ENCODE assay signal across 8 cellular contexts in the genomic region with DNA sequence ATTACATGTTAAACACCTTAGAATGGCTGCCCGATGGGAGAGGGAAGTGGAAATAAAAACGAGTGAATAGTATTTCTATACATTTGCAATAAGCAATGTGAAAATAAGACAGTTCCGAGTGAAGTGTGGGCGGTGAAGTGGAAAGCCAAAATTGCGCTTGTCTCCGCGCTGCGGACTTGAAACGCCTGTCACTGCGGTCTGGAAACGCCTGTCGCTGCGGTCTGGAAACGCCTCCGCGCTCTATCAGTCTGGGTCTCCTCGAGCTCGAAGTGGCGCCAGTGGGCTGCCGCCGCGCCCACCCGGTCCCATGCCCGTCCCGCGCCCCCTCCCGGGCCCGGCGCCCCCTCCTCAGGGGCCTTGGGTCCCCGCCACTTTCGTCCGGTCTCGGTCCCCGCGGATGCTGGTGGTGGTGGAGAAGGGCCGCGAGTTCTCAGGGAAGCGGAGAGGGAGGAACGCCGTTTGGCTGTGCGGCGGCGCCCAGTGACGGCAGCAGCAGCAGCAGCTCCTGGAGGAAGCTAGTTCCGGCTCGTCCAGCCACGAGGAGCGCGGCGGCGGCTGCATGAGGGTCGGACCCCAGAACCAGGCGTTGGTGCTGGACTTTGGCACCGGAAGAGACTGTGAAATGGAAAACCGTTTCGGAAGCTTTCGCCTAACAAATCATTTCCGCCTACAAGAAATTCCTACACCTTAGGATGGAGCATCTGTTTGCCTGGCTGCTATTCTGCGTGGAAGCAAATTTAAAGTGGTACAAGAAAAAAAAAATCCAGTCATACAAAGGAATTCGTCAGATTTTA.
DNase-seq lines count a peak whose midpoint lies in the region; ATAC-seq lines count a peak whose summit lies in the region.

No MANE protein-coding gene starts in this region.

- H3K27ac Mint-ChIP-seq in effector memory CD8-positive, alpha-beta T cell, result peak overlapping the region; percentile 93 to 95

- peak overlapping the region; percentile 93 to 95 for H3K4me3 Mint-ChIP-seq in effector memory CD8-positive, alpha-beta T cell

- H3K9me3 Mint-ChIP-seq in effector memory CD8-positive, alpha-beta T cell, result no peaks in the 10 kb centered on the region

- peak; percentile 66 for DNase-seq in GDM1 (lab: John Stamatoyannopoulos, UW)
- peak; percentile 38 for DNase-seq in NCI-H82 treated with DMSO at 0.1 percent for 48 hours (lab: John Stamatoyannopoulos, UW; ENCODE audit: unreplicated experiment)
- peak; percentile 36 to 58 for DNase-seq in activated CD8-positive, alpha-beta memory T cell treated with anti-CD3 and anti-CD28 coated beads for 4 hours (ENCODE audit: low read depth in 2 of 2)
- DNase-seq in effector memory CD8-positive, alpha-beta T cell, result peak; percentile 13 to 31 (median 31)
- peak; percentile 37 for DNase-seq in medulla oblongata (ENCODE audit: extremely low spot score)
- peak in 2 of 3 donors; percentile 40 for DNase-seq in stimulated activated CD4-positive, alpha-beta T cell treated with anti-CD3 and anti-CD28 coated beads, TNF-alpha, amount 100 ng/mL, for 48 hours (ENCODE audit: low read depth in 3 of 3)

- H3K27me3 Mint-ChIP-seq in effector memory CD8-positive, alpha-beta T cell, result no peaks in the 10 kb centered on the region

- peaks cover 26% of the 10 kb centered on the region for H3K36me3 Mint-ChIP-seq in effector memory CD8-positive, alpha-beta T cell (ENCODE audit: insufficient read depth)

- ATAC-seq in HG03571 (IDR thresholded peaks at IDR 0.05; ENCODE audit: unreplicated experiment) (peak; percentile 31), HG03196 (IDR thresholded peaks at IDR 0.05; ENCODE audit: unreplicated experiment) (no peak)
- ATAC-seq in effector memory CD8-positive, alpha-beta T cell (replicated peaks), result peak; percentile 21

- H3K4me1 Mint-ChIP-seq in effector memory CD8-positive, alpha-beta T cell (ENCODE audit: low read depth in 2 of 2), result peaks cover 23 to 31% of the 10 kb centered on the region in 2 donors
